Comparison of ENCODE assay signal across 12 cellular contexts in the genomic region with DNA sequence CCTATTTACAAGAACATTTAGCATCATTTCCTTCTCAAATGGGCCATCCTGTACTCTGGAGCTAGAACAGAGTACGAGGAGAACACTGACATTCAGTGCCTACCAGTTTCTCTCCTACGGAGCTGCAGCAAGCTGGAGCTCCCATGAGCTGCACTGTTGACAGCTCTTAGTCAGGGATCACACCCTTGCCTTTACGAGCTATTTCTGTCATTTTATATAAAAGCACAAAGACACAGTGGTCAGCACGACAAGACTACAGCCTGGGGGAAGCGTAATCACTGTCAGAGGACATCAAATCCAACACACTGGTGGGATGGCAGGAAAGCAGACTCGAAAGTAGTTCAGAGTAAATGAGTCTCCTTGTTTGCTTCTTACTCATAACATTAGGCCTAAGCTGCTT. TPM values are rescaled to one million over a fixed set of nuclear protein-coding genes. Genes with fewer than 3 reads are reported as not detected.
DNase-seq lines count a peak whose midpoint lies in the region; ATAC-seq and TF ChIP-seq lines count a peak whose summit lies in the region.
"Had no signal": no experiment of that assay in that cellular context is flagged by ENCODE, and none has a peak within 500 bp of the region (broad histone marks: within the 10 kb centered on the region; RNA-seq: fewer than 3 reads in every experiment).

No MANE protein-coding gene starts in this region.

- peak overlapping the region; percentile 75 for H3K4me2 ChIP-seq in SU-DHL-6 (ENCODE audit: low read depth, low read length, poor library complexity, severe bottlenecking)

- H3K36me3 ChIP-seq in SU-DHL-6 (ENCODE audit: low read length) (peaks cover 5% of the 10 kb centered on the region; the same call in 1 of the 2 replicates), stomach (peaks cover 0 to 6% (median 0%) of the 10 kb centered on the region in 4 donors)

- H3K9ac ChIP-seq in SU-DHL-6 (ENCODE audit: low read length): no peak overlapping the region

- H3F3A ChIP-seq in SU-DHL-6 (ENCODE audit: insufficient read depth): peaks cover 17% of the 10 kb centered on the region

- H4K20me1 ChIP-seq in SU-DHL-6 (ENCODE audit: low read depth, low read length): peaks cover 6% of the 10 kb centered on the region; the same call in 1 of the 2 replicates

- peaks cover 65% of the 10 kb centered on the region for H3K79me2 ChIP-seq in SU-DHL-6 (ENCODE audit: insufficient read depth, low read length)

- H3K4me3 ChIP-seq in SU-DHL-6 (ENCODE audit: insufficient read depth, low read length, poor library complexity, severe bottlenecking) (no peak overlapping the region), right cardiac atrium (ENCODE audit: low read length) (no peak overlapping the region), stomach (no peak overlapping the region)
- H3K4me3 ChIP-seq: mucosa of descending colon, testis had no signal

- intact Hi-C loops in right cardiac atrium (cut with DNase I): no loop called here
- intact Hi-C loops in stomach (cut with DNase I; ENCODE audit: low total_unique reads): no loop called here

- no peaks in the 10 kb centered on the region for H3K9me2 ChIP-seq in SU-DHL-6 (replicated peaks; ENCODE audit: insufficient read depth, low read length)

- H3K4me1 Mint-ChIP-seq in activated T-cell treated with anti-CD3 and anti-CD28 coated beads, Interleukin-2, amount 50 U/mL, for 24 hours (ENCODE audit: low read depth): peaks cover 82% of the 10 kb centered on the region
- peaks cover 68% of the 10 kb centered on the region for H3K4me1 Mint-ChIP-seq in activated T-cell treated with anti-CD3 and anti-CD28 coated beads, Interleukin-2, amount 50 U/mL, for 4 hours (ENCODE audit: low read depth)

- no peaks in the 10 kb centered on the region for H3K27me3 Mint-ChIP-seq in activated T-cell treated with anti-CD3 and anti-CD28 coated beads, Interleukin-2, amount 50 U/mL, for 24 hours
- H3K27me3 Mint-ChIP-seq in activated T-cell treated with anti-CD3 and anti-CD28 coated beads, Interleukin-2, amount 50 U/mL, for 4 hours (ENCODE audit: low read depth): peaks cover 6% of the 10 kb centered on the region

- DNase-seq in activated T-cell treated with anti-CD3 and anti-CD28 coated beads, Interleukin-2, amount 50 U/mL, for 24 hours: no peak
- DNase-seq in activated T-cell treated with anti-CD3 and anti-CD28 coated beads, Interleukin-2, amount 50 U/mL, for 4 hours: no peak
- DNase-seq in right cardiac atrium (no peak), stomach (no peak), AG20443 (ENCODE audit: low spot score) (no peak), DMS 273 (lab: John Stamatoyannopoulos, UW; ENCODE audit: unreplicated experiment) (no peak)
- no peak for DNase-seq in central memory CD4-positive, alpha-beta T cell
- DNase-seq: HCEC 1CT, mucosa of descending colon, NCI-H1092, testis had no signal

- TF ChIP-seq POLR2A in stomach (IDR thresholded peaks at IDR 0.05): no peak

- WGBS in right cardiac atrium: 56% methylated on average over 6 of the region's 6 CpGs
- WGBS in stomach, 5 donors: 35 to 57% (median 39%) methylated on average over 6 of the region's 6 CpGs

- peaks cover 2% of the 10 kb centered on the region for H3K4me1 ChIP-seq in right cardiac atrium (ENCODE audit: control insufficient read depth, insufficient read depth, low read length)
- peaks cover 34 to 88% (median 66%) of the 10 kb centered on the region in 4 donors for H3K4me1 ChIP-seq in stomach
- H3K4me1 ChIP-seq: testis had no signal

- H3K27me3 ChIP-seq in SU-DHL-6 (ENCODE audit: low read length) (no peaks in the 10 kb centered on the region), right cardiac atrium (ENCODE audit: control insufficient read depth, insufficient read depth) (no peaks in the 10 kb centered on the region), stomach (no peaks in the 10 kb centered on the region)
- H3K27me3 ChIP-seq: testis had no signal

- no peaks in the 10 kb centered on the region for H3K9me3 ChIP-seq in SU-DHL-6 (ENCODE audit: insufficient read depth, low read length)
- H3K9me3 ChIP-seq in right cardiac atrium (ENCODE audit: control insufficient read depth, low read length): no peaks in the 10 kb centered on the region
- no peaks in the 10 kb centered on the region for H3K9me3 ChIP-seq in stomach
- H3K9me3 ChIP-seq: mucosa of descending colon, testis had no signal

- no peak overlapping the region for H2AFZ ChIP-seq in SU-DHL-6 (ENCODE audit: low read depth, low read length, severe bottlenecking)

- no peak for TF ChIP-seq EP300 in stomach (IDR thresholded peaks at IDR 0.05)

- H3K9me3 Mint-ChIP-seq in activated T-cell treated with anti-CD3 and anti-CD28 coated beads, Interleukin-2, amount 50 U/mL, for 24 hours: no peaks in the 10 kb centered on the region
- H3K9me3 Mint-ChIP-seq in activated T-cell treated with anti-CD3 and anti-CD28 coated beads, Interleukin-2, amount 50 U/mL, for 4 hours: no peaks in the 10 kb centered on the region

- peaks cover 49% of the 10 kb centered on the region for H3K36me3 Mint-ChIP-seq in activated T-cell treated with anti-CD3 and anti-CD28 coated beads, Interleukin-2, amount 50 U/mL, for 24 hours (ENCODE audit: low read depth)
- no peaks in the 10 kb centered on the region for H3K36me3 Mint-ChIP-seq in activated T-cell treated with anti-CD3 and anti-CD28 coated beads, Interleukin-2, amount 50 U/mL, for 4 hours (ENCODE audit: insufficient read depth)

- no peak for ATAC-seq in activated T-cell treated with anti-CD3 and anti-CD28 coated beads, Interleukin-2, amount 50 U/mL, for 4 hours
- ATAC-seq in right cardiac atrium: no peak
- ATAC-seq: mucosa of descending colon had no signal

- H3K27ac Mint-ChIP-seq in activated T-cell treated with anti-CD3 and anti-CD28 coated beads, Interleukin-2, amount 50 U/mL, for 24 hours: peak overlapping the region; percentile 58

- H3K4me3 Mint-ChIP-seq in activated T-cell treated with anti-CD3 and anti-CD28 coated beads, Interleukin-2, amount 50 U/mL, for 24 hours: peak overlapping the region; percentile 86
- H3K4me3 Mint-ChIP-seq in activated T-cell treated with anti-CD3 and anti-CD28 coated beads, Interleukin-2, amount 50 U/mL, for 4 hours: no peak overlapping the region

- no peak overlapping the region; the same call in 1 of the 2 replicates for H3K27ac ChIP-seq in SU-DHL-6 (ENCODE audit: low read depth, low read length)
- peak overlapping the region; percentile 55 for H3K27ac ChIP-seq in right cardiac atrium (ENCODE audit: low read length)
- peak overlapping the region; percentile 41 to 91 (median 73) for H3K27ac ChIP-seq in stomach
- H3K27ac ChIP-seq: testis had no signal

- TF ChIP-seq CTCF in SU-DHL-6 (IDR thresholded peaks at IDR 0.05; ENCODE audit: insufficient read depth, low read length, poor library complexity, severe bottlenecking) (no peak), stomach (IDR thresholded peaks at IDR 0.05) (no peak)

RNA-seq across cellular contexts. Expression of a gene that starts 2.7 kb away (rescaled TPM):
- 10 to 100 TPM; 56.6 to 84.8 (median 76.3) TPM for total RNA-seq in activated T-cell treated with anti-CD3 and anti-CD28 coated beads, Interleukin-2, amount 50 U/mL, for 4 hours
- total RNA-seq in right cardiac atrium: 10 to 100 TPM; 33.6 to 89.6 (median 67.7) TPM
- 29.7 TPM for polyA plus RNA-seq in right cardiac atrium
- total RNA-seq in stomach: 10 to 100 TPM in 3 of 5 donors, 1 to 10 TPM in 2; 5.4 to 89.8 (median 13.4) TPM
- polyA plus RNA-seq in stomach: 10 to 100 TPM; 17.8 to 37.6 (median 20.3) TPM
